17 cellular contexts compared by ENCODE assay signal in genomic region chr1:8112611-8113256, GRCh38.
DNase-seq lines count a peak whose midpoint lies in the region; ATAC-seq, FAIRE-seq and TF ChIP-seq lines count a peak whose summit lies in the region.
"Had no signal": no experiment of that assay in that cellular context is flagged by ENCODE, and none has a peak within 500 bp of the region (broad histone marks: within the 10 kb centered on the region; RNA-seq: fewer than 3 reads in every experiment).

No MANE protein-coding gene starts in this region.

- H3K14ac ChIP-seq in IMR-90 (replicated peaks; ENCODE audit: low read depth, low read length): 0 out of 2 replicates have a peak overlapping the region, but pooled peaks have one; percentile 19

- H2BK15ac ChIP-seq in IMR-90 (ENCODE audit: low read depth, low read length): no peak overlapping the region

- no peak overlapping the region for H2BK5ac ChIP-seq in IMR-90 (ENCODE audit: low read depth, low read length, poor library complexity, severe bottlenecking)

- H3K27ac ChIP-seq in IMR-90 (ENCODE audit: insufficient read depth, low read length) (no peak overlapping the region), tibial artery (peak overlapping the region; percentile 90 to 91), pancreas (no peak overlapping the region)
- no peak overlapping the region for H3K27ac ChIP-seq in CD4-positive, alpha-beta memory T cell (ENCODE audit: low read depth, low read length)

- H3K9ac ChIP-seq in IMR-90 (ENCODE audit: low read depth, low read length): no peak overlapping the region

- FAIRE-seq in pancreas (lab: Jason Lieb, UNC): no peak

- no peak overlapping the region for H2BK120ac ChIP-seq in IMR-90 (ENCODE audit: low read depth, low read length)

- H3K9me3 ChIP-seq in IMR-90 (ENCODE audit: control insufficient read depth, insufficient read depth, low read length) (peaks cover 5% of the 10 kb centered on the region; the same call in 1 of the 2 replicates), tibial artery (no peaks in the 10 kb centered on the region), pancreas (no peaks in the 10 kb centered on the region)
- H3K9me3 ChIP-seq in CD4-positive, alpha-beta memory T cell (ENCODE audit: control insufficient read depth in 1 of 2, low read length in 2 of 2): no peaks in the 10 kb centered on the region

- no peak for DNase-seq in IMR-90
- no peak for DNase-seq in chondrocyte (ENCODE audit: low spot score)
- no peak for DNase-seq in natural killer cell
- DNase-seq in tibial artery: peak in 1 of 2 donors; percentile 23
- DNase-seq in SW480 (ENCODE audit: low spot score): no peak
- DNase-seq in pancreas: no peak
- no peak for DNase-seq in CD4-positive, alpha-beta memory T cell
- DNase-seq: HFFc6, Karpas-422, MM.1S, NCI-H1930, NCI-H446 treated with DMSO at 0.1 percent for 48 hours, NCI-H748 treated with DMSO at 0.1 percent for 48 hours, Right ventricle myocardium superior had no signal

- BruUV-seq in IMR-90 (replicated peaks; lab: Mats Ljungman, UMichigan): no TSS peak

- H3K4me1 Mint-ChIP-seq in chondrocyte (ENCODE audit: low read depth) (peaks cover 52% of the 10 kb centered on the region), natural killer cell (peaks cover 16 to 31% of the 10 kb centered on the region in 2 donors)
- H3K4me1 Mint-ChIP-seq in CD4-positive, alpha-beta memory T cell: peaks cover 12 to 20% (median 15%) of the 10 kb centered on the region in 4 donors
- H3K4me1 Mint-ChIP-seq: B cell had no signal

- H2AK9ac ChIP-seq in IMR-90 (replicated peaks; ENCODE audit: low read depth, low read length, poor library complexity): no peak overlapping the region

- CTCF ChIA-PET in IMR-90 (lab: Yijun Ruan, JAX): no interaction called here
- CTCF ChIA-PET in CD4-positive, alpha-beta memory T cell (lab: Charles Lee; ENCODE audit: partially characterized antibody): interaction anchor here (1.0 to 1.6 kb wide), 4 partner anchors 8 to 23 kb away, joined by 3 to 4 read pairs (median 3); no protein-coding TSS in a partner anchor

- H3K36me3 Mint-ChIP-seq in chondrocyte (ENCODE audit: low read depth): no peaks in the 10 kb centered on the region
- no peaks in the 10 kb centered on the region for H3K36me3 Mint-ChIP-seq in natural killer cell
- no peaks in the 10 kb centered on the region for H3K36me3 Mint-ChIP-seq in CD4-positive, alpha-beta memory T cell
- H3K36me3 Mint-ChIP-seq: CD8-positive, alpha-beta memory T cell had no signal

- no peaks in the 10 kb centered on the region for H3K27me3 ChIP-seq in IMR-90 (ENCODE audit: control insufficient read depth, insufficient read depth, low read length)
- no peaks in the 10 kb centered on the region for H3K27me3 ChIP-seq in tibial artery
- H3K27me3 ChIP-seq in pancreas: no peaks in the 10 kb centered on the region
- H3K27me3 ChIP-seq in CD4-positive, alpha-beta memory T cell (ENCODE audit: insufficient read depth, low read length): no peaks in the 10 kb centered on the region

- peaks cover 6% of the 10 kb centered on the region for H3K9me3 Mint-ChIP-seq in chondrocyte (ENCODE audit: low read depth)
- no peaks in the 10 kb centered on the region for H3K9me3 Mint-ChIP-seq in natural killer cell
- no peaks in the 10 kb centered on the region for H3K9me3 Mint-ChIP-seq in CD4-positive, alpha-beta memory T cell
- H3K9me3 Mint-ChIP-seq: CD8-positive, alpha-beta memory T cell; HFFc6 had no signal

- no peaks in the 10 kb centered on the region for H3K36me3 ChIP-seq in IMR-90 (ENCODE audit: control insufficient read depth, insufficient read depth, low read length)
- no peaks in the 10 kb centered on the region for H3K36me3 ChIP-seq in tibial artery
- no peaks in the 10 kb centered on the region for H3K36me3 ChIP-seq in pancreas
- H3K36me3 ChIP-seq in CD4-positive, alpha-beta memory T cell (ENCODE audit: insufficient read depth, low read length): no peaks in the 10 kb centered on the region

- peaks cover 14% of the 10 kb centered on the region for H3K4me1 ChIP-seq in IMR-90 (ENCODE audit: control insufficient read depth, insufficient read depth, low read length)
- peaks cover 0 to 65% (median 32%) of the 10 kb centered on the region in 4 donors for H3K4me1 ChIP-seq in tibial artery
- H3K4me1 ChIP-seq in pancreas: peaks cover 0 to 9% (median 0%) of the 10 kb centered on the region in 3 donors
- H3K4me1 ChIP-seq in CD4-positive, alpha-beta memory T cell (ENCODE audit: insufficient read depth, low read length): peaks cover 16% of the 10 kb centered on the region

- no peaks in the 10 kb centered on the region for H4K20me1 ChIP-seq in IMR-90 (ENCODE audit: insufficient read depth, low read length)

- no peak overlapping the region for H4K5ac ChIP-seq in IMR-90 (ENCODE audit: low read depth, low read length)

- H2AFZ ChIP-seq in IMR-90 (replicated peaks; ENCODE audit: low read length, poor library complexity): no peak overlapping the region

- no peak overlapping the region; a peak in 1 of 4 replicates for H4K8ac ChIP-seq in IMR-90 (ENCODE audit: low read depth in 2 of 2, low read length in 2 of 2)

- no peak overlapping the region for H3K4ac ChIP-seq in IMR-90 (ENCODE audit: low read depth, low read length)

- TF ChIP-seq RAD21 in IMR-90 (IDR thresholded peaks at IDR 0.05; ENCODE audit: low read length): no peak

- no peak overlapping the region for H4K91ac ChIP-seq in IMR-90 (ENCODE audit: insufficient read depth, low read depth, low read length)

- peak overlapping the region; percentile 84; the same call in 1 of the 2 replicates for H2AK5ac ChIP-seq in IMR-90 (ENCODE audit: low read depth, low read length)

- H3K56ac ChIP-seq in IMR-90 (ENCODE audit: extremely low read depth, insufficient read depth, low read length): no peak overlapping the region

- H3K4me3 Mint-ChIP-seq in chondrocyte (ENCODE audit: unreplicated experiment) (no peak overlapping the region), natural killer cell (peak overlapping the region; percentile 68)
- peak overlapping the region in 3 of 8 donors; percentile 67 to 70 (median 69) for H3K4me3 Mint-ChIP-seq in CD4-positive, alpha-beta memory T cell
- H3K4me3 Mint-ChIP-seq: B cell, GM23338, HFFc6 had no signal

- dilution Hi-C loops in IMR-90 (cut with HindIII; ENCODE audit: low sequenced_read_pairs, unreplicated experiment): no loop called here

- POLR2A ChIA-PET in IMR-90 (lab: Charles Lee; ENCODE audit: unreplicated experiment): interaction anchor here (0.5 kb wide), 1 partner anchor 29 kb away, joined by 8 read pairs; no protein-coding TSS in a partner anchor
- POLR2A ChIA-PET in CD4-positive, alpha-beta memory T cell (lab: Charles Lee; ENCODE audit: partially characterized antibody): interaction anchor here (0.6 to 2.8 kb wide), 6 partner anchors 10 to 105 kb away, joined by 3 to 15 read pairs (median 4); no protein-coding TSS in a partner anchor

- H2BK20ac ChIP-seq in IMR-90 (ENCODE audit: low read depth, low read length): no peak overlapping the region

- TF ChIP-seq CTCF in IMR-90 (conservative IDR thresholded peaks at IDR 0.05; ENCODE audit: low read depth, low read length): no peak
- TF ChIP-seq CTCF in chondrocyte (IDR thresholded peaks at IDR 0.05): no peak
- TF ChIP-seq CTCF in natural killer cell (IDR thresholded peaks at IDR 0.05): no peak
- no peak for TF ChIP-seq CTCF in tibial artery (IDR thresholded peaks at IDR 0.05)
- TF ChIP-seq CTCF in pancreas (IDR thresholded peaks at IDR 0.05): no peak

- no peak overlapping the region for H3K4me3 ChIP-seq in IMR-90 (ENCODE audit: insufficient read depth, low read depth, low read length)
- no peak overlapping the region for H3K4me3 ChIP-seq in tibial artery
- no peak overlapping the region for H3K4me3 ChIP-seq in pancreas
- H3K4me3 ChIP-seq in CD4-positive, alpha-beta memory T cell (ENCODE audit: low read length in 2 of 2): no peak overlapping the region
- H3K4me3 ChIP-seq: GM23338 had no signal

- no peak overlapping the region for H3K23ac ChIP-seq in IMR-90 (ENCODE audit: low read depth, low read length)

- no peak overlapping the region for H3K18ac ChIP-seq in IMR-90 (ENCODE audit: low read depth, low read length)

- TF ChIP-seq POLR2A in IMR-90 (IDR thresholded peaks at IDR 0.05; ENCODE audit: low read depth, low read length): no peak

- intact Hi-C loops in IMR-90 (cut with micrococcal nuclease) (no loop called here), natural killer cell (cut with micrococcal nuclease) (loop anchor here (2.0 to 10.0 kb wide), 2 partner anchors 40 to 102 kb away; no protein-coding TSS in a partner anchor), tibial artery (cut with DNase I; ENCODE audit: low total_unique reads) (no loop called here), pancreas (cut with DNase I) (no loop called here)
- intact Hi-C loops in CD4-positive, alpha-beta memory T cell (cut with micrococcal nuclease): no loop called here

- H3K27me3 Mint-ChIP-seq in chondrocyte (ENCODE audit: low read depth): no peaks in the 10 kb centered on the region
- H3K27me3 Mint-ChIP-seq in natural killer cell (ENCODE audit: low read depth in 2 of 2): no peaks in the 10 kb centered on the region
- H3K27me3 Mint-ChIP-seq in CD4-positive, alpha-beta memory T cell: peaks cover 0 to 2% of the 10 kb centered on the region in 2 donors
- H3K27me3 Mint-ChIP-seq: CD8-positive, alpha-beta memory T cell had no signal

- in situ Hi-C loops in IMR-90 (cut with MboI; ENCODE audit: low sequenced_read_pairs): no loop called here

- no peak for ATAC-seq in IMR-90 (ENCODE audit: low read depth)
- no peak for ATAC-seq in natural killer cell
- no peak for ATAC-seq in pancreas

- H3K4me2 ChIP-seq in IMR-90 (ENCODE audit: low read depth, low read length): no peak overlapping the region
- H3K4me2 ChIP-seq: GM23338 had no signal

- no CpG with 5 or more reads among the region's 11 CpGs for whole genome bisulfite sequencing in IMR-90 (ENCODE audit: extremely low coverage in 2 of 2, insufficient read length in 1 of 2), 2 experiments
- WGBS in pancreas, 2 donors: 80 to 84% methylated on average over 11 of the region's 11 CpGs

- H3K79me1 ChIP-seq in IMR-90 (ENCODE audit: low read depth in 1 of 2, low read length in 2 of 2): no peaks in the 10 kb centered on the region

- peak overlapping the region; percentile 73 for H3K27ac Mint-ChIP-seq in chondrocyte (ENCODE audit: unreplicated experiment)
- peak overlapping the region; percentile 88 to 96 for H3K27ac Mint-ChIP-seq in natural killer cell
- H3K27ac Mint-ChIP-seq in CD4-positive, alpha-beta memory T cell: peak overlapping the region in 3 of 7 donors; percentile 9 to 89 (median 38)
- H3K27ac Mint-ChIP-seq: B cell, GM23338, HFFc6 had no signal

- H3K9me1 ChIP-seq in IMR-90 (ENCODE audit: insufficient read depth, low read length): peaks cover 14% of the 10 kb centered on the region

TF ChIP-seq in IMR-90, 13 proteins besides CTCF, POLR2A, EP300 and RAD21:
- TF ChIP-seq CEBPB (IDR thresholded peaks at IDR 0.05; ENCODE audit: low read depth, low read length) (peak; percentile 12; the same call in 1 of the 2 replicates), SMC3 (IDR thresholded peaks at IDR 0.05; ENCODE audit: low read depth, low read length) (no peak), RFX5 (IDR thresholded peaks at IDR 0.05; ENCODE audit: low read depth, low read length) (no peak), BHLHE40 (IDR thresholded peaks at IDR 0.05; ENCODE audit: low read depth, low read length) (no peak)

Comparison
In these comparisons a context has a peak if more than half of its experiments do, and no peak if none do; other contexts are left out.
1. H3K27ac ChIP-seq: peak in tibial artery (2 of 2); none in IMR-90 (single experiment), pancreas (0 of 4) and CD4-positive, alpha-beta memory T cell (single experiment).